1 cellular context compared by ENCODE assay signal in genomic region chr3:172124271-172124670, GRCh38.
TF ChIP-seq lines count a peak whose summit lies in the region.

No MANE protein-coding gene starts in this region.

TF ChIP-seq in WTC11, 78 proteins besides CTCF, POLR2A, EP300 and RAD21 (continued from another document):
- TF ChIP-seq E2F4 (CRISPR knock-in tag; IDR thresholded peaks at IDR 0.05; ENCODE audit: borderline replicate concordance, low read depth) (no peak), GABPB1 (CRISPR knock-in tag; IDR thresholded peaks at IDR 0.05) (no peak)
- TF ChIP-seq, protein P1, sequence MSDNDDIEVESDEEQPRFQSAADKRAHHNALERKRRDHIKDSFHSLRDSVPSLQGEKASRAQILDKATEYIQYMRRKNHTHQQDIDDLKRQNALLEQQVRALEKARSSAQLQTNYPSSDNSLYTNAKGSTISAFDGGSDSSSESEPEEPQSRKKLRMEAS (CRISPR knock-in tag; IDR thresholded peaks at IDR 0.05) = no peak
